35 cellular contexts compared by ENCODE assay signal in the genomic region with DNA sequence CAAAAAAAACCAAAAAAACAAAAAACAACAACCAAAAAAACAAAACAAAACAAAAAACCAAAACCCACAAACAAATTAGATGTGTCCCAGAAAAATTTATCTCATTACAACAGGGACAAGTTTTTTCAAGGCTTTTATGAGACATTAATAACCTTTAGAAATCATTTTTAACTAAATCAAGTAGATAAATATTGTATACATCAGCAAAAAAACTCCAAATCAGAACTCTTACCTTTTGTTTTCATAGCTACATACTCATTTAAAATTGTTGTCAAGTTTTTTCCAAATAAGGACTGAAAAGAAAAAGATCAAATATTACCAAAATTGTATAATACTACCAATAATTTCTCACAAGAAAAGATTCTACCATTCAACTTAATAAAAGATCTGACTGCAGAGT.
"Had no signal": no experiment of that assay in that cellular context is flagged by ENCODE, and none has a peak within 500 bp of the region (broad histone marks: within the 10 kb centered on the region; RNA-seq: fewer than 3 reads in every experiment).

No MANE protein-coding gene starts in this region.

- H3K9me3 Mint-ChIP-seq: activated B cell treated with CpG ODN at 0.5 μM for 24 hours; activated CD4-positive, alpha-beta memory T cell treated with anti-CD3 and anti-CD28 coated beads for 36 hours; activated naive CD4-positive, alpha-beta T cell treated with anti-CD3 and anti-CD28 coated beads, Interleukin-2, amount 50 U/mL, for 72 hours; activated T-cell treated with anti-CD3 and anti-CD28 coated beads, Interleukin-2, amount 50 U/mL, for 72 hours; activated T-helper 17 cell treated with anti-CD3 and anti-CD28 coated beads, Interleukin-2, amount 50 U/mL, for 72 hours; central memory CD8-positive, alpha-beta T cell; T-cell had no signal

- ATAC-seq: activated naive CD4-positive, alpha-beta T cell treated with anti-CD3 and anti-CD28 coated beads, Interleukin-2, amount 50 U/mL, for 72 hours; activated T-cell treated with anti-CD3 and anti-CD28 coated beads, Interleukin-2, amount 50 U/mL, for 72 hours; activated T-helper 17 cell treated with anti-CD3 and anti-CD28 coated beads, Interleukin-2, amount 50 U/mL, for 72 hours; Right ventricle myocardium inferior; SK-N-SH treated with all-trans-retinoic acid at 6 μM for 48 hours; T-cell had no signal

- DNase-seq: activated B cell treated with CpG ODN at 0.5 μM for 24 hours; activated CD4-positive, alpha-beta memory T cell treated with anti-CD3 and anti-CD28 coated beads for 36 hours; activated CD4-positive, alpha-beta T cell treated with anti-CD3 and anti-CD28 coated beads for 4 hours; activated CD4-positive, alpha-beta T cell treated with anti-CD3 and anti-CD28 coated beads, Interleukin-2, amount 50 U/mL, for 1 hour; activated CD4-positive, CD25-positive, alpha-beta regulatory T cell treated with anti-CD3 and anti-CD28 coated beads, Interleukin-2, amount 50 U/mL, for 72 hours; activated effector memory CD4-positive, alpha-beta T cell treated with anti-CD3 and anti-CD28 coated beads, Interleukin-2, amount 50 U/mL, for 16 hours; activated naive CD4-positive, alpha-beta T cell; activated T-cell treated with anti-CD3 and anti-CD28 coated beads, Interleukin-2, amount 50 U/mL, for 1 hour; activated T-cell treated with anti-CD3 and anti-CD28 coated beads, Interleukin-2, amount 50 U/mL, for 72 hours; amniotic stem cell; NCI-H1092 treated with DMSO at 0.1 percent for 48 hours; NCI-H1417; NCI-H146; NCI-H187; NCI-H2029 treated with DMSO at 0.1 percent for 48 hours; NCI-H2107; NCI-H2171; NCI-H510A; NCI-H526; NCI-H748 treated with DMSO at 0.1 percent for 48 hours; NK-92 treated with Interleukin-12 subunit alpha and Interleukin-12 subunit beta, amount 100 ng/mL, for 24 hours; PC-9; SIG-M5; T-cell; T-helper 2 cell; T-helper 9 cell had no signal

- H3K27ac Mint-ChIP-seq: activated B cell treated with CpG ODN at 0.5 μM for 24 hours; activated CD4-positive, alpha-beta memory T cell treated with anti-CD3 and anti-CD28 coated beads for 36 hours; activated naive CD4-positive, alpha-beta T cell treated with anti-CD3 and anti-CD28 coated beads, Interleukin-2, amount 50 U/mL, for 72 hours; activated T-cell treated with anti-CD3 and anti-CD28 coated beads, Interleukin-2, amount 50 U/mL, for 72 hours; activated T-helper 17 cell treated with anti-CD3 and anti-CD28 coated beads, Interleukin-2, amount 50 U/mL, for 72 hours; T-cell had no signal

- H3K27me3 ChIP-seq: ascending aorta, cardiac muscle cell had no signal

- H3K27ac ChIP-seq: ascending aorta, cardiac muscle cell, PC-9, RWPE1, VCaP had no signal

- H3K27me3 Mint-ChIP-seq: activated B cell treated with CpG ODN at 0.5 μM for 24 hours; activated CD4-positive, alpha-beta memory T cell treated with anti-CD3 and anti-CD28 coated beads for 36 hours; activated T-helper 17 cell treated with anti-CD3 and anti-CD28 coated beads, Interleukin-2, amount 50 U/mL, for 72 hours; central memory CD8-positive, alpha-beta T cell; T-cell had no signal

- H3K4me3 Mint-ChIP-seq: activated B cell treated with CpG ODN at 0.5 μM for 24 hours; activated CD4-positive, alpha-beta memory T cell treated with anti-CD3 and anti-CD28 coated beads for 36 hours; activated T-cell treated with anti-CD3 and anti-CD28 coated beads, Interleukin-2, amount 50 U/mL, for 72 hours; activated T-helper 17 cell treated with anti-CD3 and anti-CD28 coated beads, Interleukin-2, amount 50 U/mL, for 72 hours; central memory CD8-positive, alpha-beta T cell; T-cell had no signal

- H3K9me3 ChIP-seq: ascending aorta had no signal
